ENCODE assay signal across 14 cellular contexts in the genomic region with DNA sequence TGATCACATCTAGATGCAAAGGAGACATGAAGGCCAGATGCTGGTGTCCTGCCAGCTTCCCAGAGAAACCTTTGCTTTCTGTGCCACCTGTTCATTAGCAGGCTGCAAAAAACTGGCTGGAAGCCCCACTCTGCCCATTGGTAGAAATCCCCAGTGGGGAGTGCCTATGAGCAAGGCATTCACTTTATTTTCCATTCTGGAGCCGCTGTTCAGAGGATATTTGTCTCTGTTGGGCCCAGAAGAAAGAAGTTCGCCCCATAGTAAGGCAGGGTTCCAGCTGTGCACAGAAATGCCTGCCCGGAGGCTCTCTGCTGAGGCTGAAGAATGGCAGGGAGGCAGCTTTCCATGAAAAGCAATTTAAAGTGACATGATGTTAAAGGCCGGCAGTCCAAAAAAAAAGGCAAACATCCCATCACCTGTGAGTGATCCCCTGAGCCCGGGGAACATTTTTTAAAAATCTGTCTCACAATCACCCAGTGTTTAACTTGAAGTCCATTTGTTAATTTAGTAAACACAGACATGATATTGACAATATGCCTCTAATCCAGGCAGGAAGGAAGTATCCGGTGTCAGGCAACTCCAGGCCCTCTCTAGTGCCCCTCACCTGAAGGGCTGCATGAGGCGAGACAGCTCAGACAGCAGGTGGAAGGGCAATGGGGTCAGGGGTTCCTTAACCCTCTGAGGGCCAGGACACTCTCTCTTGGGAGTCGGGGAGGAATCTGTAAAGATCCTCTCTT.
A peak's percentile ranks its signal among the peaks of the same experiment; 100 is the strongest.
DNase-seq lines count a peak whose midpoint lies in the region; ATAC-seq and TF ChIP-seq lines count a peak whose summit lies in the region.
"Had no signal": no experiment of that assay in that cellular context is flagged by ENCODE, and none has a peak within 500 bp of the region (broad histone marks: within the 10 kb centered on the region; RNA-seq: fewer than 3 reads in every experiment).

No MANE protein-coding gene starts in this region.

- H3K4me3 ChIP-seq in OCI-LY7 (ENCODE audit: low read depth, low read length, poor library complexity, severe bottlenecking): no peak overlapping the region
- no peak overlapping the region for H3K4me3 ChIP-seq in mesendoderm (ENCODE audit: low read length)
- H3K4me3 ChIP-seq: transverse colon had no signal

- H3K79me1 ChIP-seq in mesendoderm (ENCODE audit: low read length): no peaks in the 10 kb centered on the region

- no peaks in the 10 kb centered on the region for H3K9me3 ChIP-seq in OCI-LY7 (ENCODE audit: low read length)
- H3K9me3 ChIP-seq: transverse colon had no signal

- H3K4me1 ChIP-seq in OCI-LY7 (ENCODE audit: insufficient read depth, low read length, poor library complexity, severe bottlenecking) (peaks cover 4% of the 10 kb centered on the region), mesendoderm (ENCODE audit: control insufficient read depth, low read depth, low read length) (no peaks in the 10 kb centered on the region)
- H3K4me1 ChIP-seq: transverse colon had no signal

- CTCF ChIA-PET in OCI-LY7 (lab: Charles Lee; ENCODE audit: unreplicated experiment): no interaction called here

- POLR2A ChIA-PET in OCI-LY7 (lab: Charles Lee): interaction anchor here (1.1 to 2.1 kb wide), 2 partner anchors 10 to 12 kb away, joined by 3 to 10 read pairs; no protein-coding TSS in a partner anchor

- H3K9me2 ChIP-seq in OCI-LY7 (ENCODE audit: insufficient read depth, low read length): no peaks in the 10 kb centered on the region

- no peaks in the 10 kb centered on the region for H3K27me3 ChIP-seq in mesendoderm (ENCODE audit: insufficient read depth, low read length, poor library complexity)
- H3K27me3 ChIP-seq: transverse colon had no signal

- WGBS in mesendoderm (ENCODE audit: extremely low coverage, insufficient coverage, low lambda C conversion rate): no CpG with 5 or more reads among the region's 8 CpGs

- no TSS peak for BruUV-seq in OCI-LY7 (replicated peaks; lab: Mats Ljungman, UMichigan)

- 0 out of 2 replicates have a peak overlapping the region, but pooled peaks have one; percentile 16 for H2AFZ ChIP-seq in OCI-LY7 (ENCODE audit: low read length)

- intact Hi-C loops in OCI-LY7 (cut with micrococcal nuclease; ENCODE audit: unreplicated experiment): no loop called here

- H3K56ac ChIP-seq in mesendoderm (ENCODE audit: low read length): no peak overlapping the region

- H3K23ac ChIP-seq in mesendoderm (ENCODE audit: low read length): no peak overlapping the region

- H4K8ac ChIP-seq in mesendoderm (ENCODE audit: low read depth, low read length): no peak overlapping the region

- no peak overlapping the region for H3K4me2 ChIP-seq in OCI-LY7 (ENCODE audit: low read length)
- H3K4me2 ChIP-seq in mesendoderm (ENCODE audit: low read length): no peak overlapping the region

- no peak overlapping the region for H2BK5ac ChIP-seq in mesendoderm (ENCODE audit: low read length)

- no peaks in the 10 kb centered on the region for H4K20me1 ChIP-seq in OCI-LY7 (ENCODE audit: insufficient read depth, low read length)

- H2BK120ac ChIP-seq in mesendoderm (ENCODE audit: low read depth, low read length): no peak overlapping the region

- no peak overlapping the region for H3K4ac ChIP-seq in mesendoderm (ENCODE audit: low read depth, low read length)

- TF ChIP-seq CTCF in C4-2B (conservative IDR thresholded peaks at IDR 0.05): no peak
- no peak for TF ChIP-seq CTCF in OCI-LY7 (conservative IDR thresholded peaks at IDR 0.05; ENCODE audit: low read length)

- no peak overlapping the region for H3K9ac ChIP-seq in mesendoderm (ENCODE audit: low read length)

- peak; percentile 89 for DNase-seq in NCI-H146 (lab: John Stamatoyannopoulos, UW)
- no peak for DNase-seq in OCI-LY7 (ENCODE audit: low spot score)
- no peak for DNase-seq in mesendoderm
- no peak for DNase-seq in activated naive CD4-positive, alpha-beta T cell treated with Interleukin-2 at 50 U/mL for 16 hours
- no peak for DNase-seq in activated CD4-positive, alpha-beta T cell treated with anti-CD3 and anti-CD28 coated beads, Interleukin-2, amount 50 U/mL, for 48 hours
- DNase-seq in islet precursor cell: no peak
- DNase-seq: ACHN; activated CD8-positive, alpha-beta memory T cell treated with anti-CD3 and anti-CD28 coated beads, Interleukin-2, amount 50 U/mL, for 4 hours; endodermal cell; hippocampal formation; RPMI8226; transverse colon had no signal

- no peak for ATAC-seq in GM21390 (IDR thresholded peaks at IDR 0.05; ENCODE audit: unreplicated experiment)

- no peak overlapping the region for H3K18ac ChIP-seq in mesendoderm (ENCODE audit: low read length)

- H4K5ac ChIP-seq in mesendoderm (ENCODE audit: low read length): no peak overlapping the region

- H3K27ac ChIP-seq in C4-2B (peak overlapping the region; percentile 88), OCI-LY7 (ENCODE audit: low read depth, low read length, poor library complexity, severe bottlenecking) (no peak overlapping the region), mesendoderm (ENCODE audit: low read depth, low read length) (peak overlapping the region; percentile 36)
- H3K27ac ChIP-seq: transverse colon had no signal

- H2BK15ac ChIP-seq in mesendoderm (replicated peaks; ENCODE audit: low read depth): no peak overlapping the region

- no peak overlapping the region for H2AK5ac ChIP-seq in mesendoderm (ENCODE audit: low read length)

- H3K36me3 ChIP-seq in OCI-LY7 (ENCODE audit: insufficient read depth, low read length) (no peaks in the 10 kb centered on the region), mesendoderm (ENCODE audit: control insufficient read depth, insufficient read depth, low read length) (no peaks in the 10 kb centered on the region)
- H3K36me3 ChIP-seq: transverse colon had no signal

- H3K79me2 ChIP-seq in OCI-LY7 (ENCODE audit: insufficient read depth, low read depth, low read length) (no peaks in the 10 kb centered on the region), mesendoderm (ENCODE audit: control insufficient read depth, insufficient read depth, low read length) (no peaks in the 10 kb centered on the region)
